Comparison of ENCODE assay signal across 1 cellular context in genomic region chr19:6528544-6529121, GRCh38.
TF ChIP-seq lines count a peak whose summit lies in the region.

No MANE protein-coding gene starts in this region.

TF ChIP-seq in K562, 482 proteins besides CTCF, POLR2A, EP300 and RAD21 (continued from another document):
- TF ChIP-seq ZNF592 (IDR thresholded peaks at IDR 0.05) (peak; percentile 61; the same call in 1 of the 2 replicates), SAFB (IDR thresholded peaks at IDR 0.05; ENCODE audit: borderline replicate concordance, low read depth, low read length) (no peak), TCF3 (CRISPR knock-in tag; IDR thresholded peaks at IDR 0.05) (no peak), NR2C2 (CRISPR knock-in tag; IDR thresholded peaks at IDR 0.05) (no peak), NR2C2 (tag; IDR thresholded peaks at IDR 0.05) (peak; percentile 89), DACH1 (IDR thresholded peaks at IDR 0.05; ENCODE audit: partially characterized antibody) (no peak), HCFC1 (IDR thresholded peaks at IDR 0.05; ENCODE audit: low read depth, low read length) (0 out of 2 replicates have a peak, but pooled peaks have one; percentile 17), SMAD4 (CRISPR knock-in tag; conservative IDR thresholded peaks at IDR 0.05) (peak; percentile 60; the same call in 1 of the 2 replicates), CLOCK (CRISPR knock-in tag; IDR thresholded peaks at IDR 0.05; ENCODE audit: borderline replicate concordance) (no peak), STAT6 (CRISPR knock-in tag; IDR thresholded peaks at IDR 0.05) (no peak), THRB (CRISPR knock-in tag; conservative IDR thresholded peaks at IDR 0.05) (no peak), ZBTB40 (IDR thresholded peaks at IDR 0.05) (no peak), ZBTB40 (CRISPR knock-in tag; IDR thresholded peaks at IDR 0.05) (no peak), CTBP1 (IDR thresholded peaks at IDR 0.05; ENCODE audit: borderline replicate concordance) (peak; percentile 82)
TF ChIP-seq in K562: peak in this region for 36.
